Comparison of ENCODE assay signal across 1 cellular context in genomic region chr2:162017233-162017632, GRCh38.
TF ChIP-seq lines count a peak whose summit lies in the region.

No MANE protein-coding gene starts in this region.

TF ChIP-seq in HepG2, 621 proteins besides CTCF, POLR2A, EP300 and RAD21:
- TF ChIP-seq CEBPZ (IDR thresholded peaks at IDR 0.05; ENCODE audit: low read length) = no peak
- no peak for TF ChIP-seq GLMP (CRISPR knock-in tag; IDR thresholded peaks at IDR 0.05; ENCODE audit: borderline replicate concordance)
- TF ChIP-seq ONECUT2 (CRISPR knock-in tag; IDR thresholded peaks at IDR 0.05) = no peak
